In the genomic region with DNA sequence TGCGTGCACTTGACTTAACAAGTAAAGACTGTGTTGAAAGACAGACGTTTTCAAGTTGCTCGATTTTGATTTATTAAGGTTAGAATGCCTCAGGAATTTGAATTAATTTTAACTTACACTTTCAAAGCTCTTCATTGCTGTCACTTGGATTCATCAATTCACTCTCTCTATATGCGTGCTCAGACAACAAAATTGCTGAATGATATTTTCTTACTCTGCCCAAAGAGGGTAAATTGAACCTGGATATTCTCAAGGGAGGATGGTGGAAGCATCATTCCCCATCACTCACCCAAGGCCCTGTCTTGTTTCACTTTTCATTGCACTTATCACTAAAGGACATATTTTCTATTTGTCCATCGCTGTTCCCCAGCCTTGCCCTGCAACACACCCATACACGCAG, we compare ENCODE assay signal across 40 cellular contexts.
"Had no signal": no experiment of that assay in that cellular context is flagged by ENCODE, and none has a peak within 500 bp of the region (broad histone marks: within the 10 kb centered on the region; RNA-seq: fewer than 3 reads in every experiment).

No MANE protein-coding gene starts in this region.

- H3K4me3 Mint-ChIP-seq: activated naive CD4-positive, alpha-beta T cell treated with anti-CD3 and anti-CD28 coated beads for 36 hours; activated naive CD4-positive, alpha-beta T cell treated with anti-CD3 and anti-CD28 coated beads, Interleukin-2, amount 10 ng/mL, durations not matched to agents 7 days and 5 days; activated naive CD4-positive, alpha-beta T cell treated with anti-CD3 and anti-CD28 coated beads, Interleukin-2, amount 50 U/mL, for 24 hours; activated naive CD8-positive, alpha-beta T cell; activated naive CD8-positive, alpha-beta T cell treated with anti-CD3 and anti-CD28 coated beads for 36 hours; activated naive CD8-positive, alpha-beta T cell treated with anti-CD3 and anti-CD28 coated beads, Interleukin-2, amount 10 ng/mL, durations not matched to agents 7 days and 5 days; activated naive CD8-positive, alpha-beta T cell treated with anti-CD3 and anti-CD28 coated beads, Interleukin-2, amount 50 U/mL, for 24 hours; activated T-cell treated with anti-CD3 and anti-CD28 coated beads, Interleukin-2, amount 50 U/mL, for 24 hours; activated T-cell treated with anti-CD3 and anti-CD28 coated beads, Interleukin-2, amount 50 U/mL, for 4 hours; activated T-cell treated with anti-CD3 and anti-CD28 coated beads, Interleukin-2, amount 50 U/mL, for 72 hours; activated T-helper 1 cell treated with anti-CD3 and anti-CD28 coated beads, Interleukin-12 subunit alpha, Interleukin-12 subunit beta, Interleukin-2, Interleukin-4 antibody, amounts not matched to agents 30 ng/mL and 10 ng/mL and 1 ng/mL, durations not matched to agents 14 hours and 24 hours and 36 hours; activated T-helper 17 cell treated with anti-CD3 and anti-CD28 coated beads, Interleukin-2, amount 50 U/mL, for 72 hours; brain; central memory CD8-positive, alpha-beta T cell had no signal

- H3K27me3 ChIP-seq: adrenal gland, ascending aorta, body of pancreas, brain microvascular endothelial cell, breast epithelium, cardiac muscle cell had no signal

- H3K4me1 Mint-ChIP-seq: activated naive CD4-positive, alpha-beta T cell treated with anti-CD3 and anti-CD28 coated beads, Interleukin-2, amount 10 ng/mL, durations not matched to agents 7 days and 5 days; activated naive CD4-positive, alpha-beta T cell treated with anti-CD3 and anti-CD28 coated beads, Interleukin-2, amount 50 U/mL, for 24 hours; activated naive CD8-positive, alpha-beta T cell treated with anti-CD3 and anti-CD28 coated beads for 36 hours; activated naive CD8-positive, alpha-beta T cell treated with anti-CD3 and anti-CD28 coated beads, Interleukin-2, amount 10 ng/mL, durations not matched to agents 7 days and 5 days; activated naive CD8-positive, alpha-beta T cell treated with anti-CD3 and anti-CD28 coated beads, Interleukin-2, amount 50 U/mL, for 24 hours; activated T-helper 17 cell treated with anti-CD3 and anti-CD28 coated beads, Interleukin-2, amount 50 U/mL, for 72 hours; brain; central memory CD8-positive, alpha-beta T cell had no signal

- H3K27me3 Mint-ChIP-seq: activated naive CD4-positive, alpha-beta T cell treated with anti-CD3 and anti-CD28 coated beads, Interleukin-2, amount 10 ng/mL, durations not matched to agents 7 days and 5 days; activated naive CD4-positive, alpha-beta T cell treated with anti-CD3 and anti-CD28 coated beads, Interleukin-2, amount 50 U/mL, for 24 hours; activated naive CD8-positive, alpha-beta T cell; activated naive CD8-positive, alpha-beta T cell treated with anti-CD3 and anti-CD28 coated beads for 36 hours; activated naive CD8-positive, alpha-beta T cell treated with anti-CD3 and anti-CD28 coated beads, Interleukin-2, amount 50 U/mL, for 24 hours; activated T-cell treated with anti-CD3 and anti-CD28 coated beads, Interleukin-2, amount 50 U/mL, for 24 hours had no signal

- H3K36me3 Mint-ChIP-seq: activated naive CD4-positive, alpha-beta T cell treated with anti-CD3 and anti-CD28 coated beads, Interleukin-2, amount 10 ng/mL, durations not matched to agents 7 days and 5 days; activated naive CD4-positive, alpha-beta T cell treated with anti-CD3 and anti-CD28 coated beads, Interleukin-2, amount 50 U/mL, for 24 hours; activated naive CD4-positive, alpha-beta T cell treated with anti-CD3 and anti-CD28 coated beads, Interleukin-2, amount 50 U/mL, for 72 hours; activated naive CD8-positive, alpha-beta T cell; activated naive CD8-positive, alpha-beta T cell treated with anti-CD3 and anti-CD28 coated beads for 36 hours; activated naive CD8-positive, alpha-beta T cell treated with anti-CD3 and anti-CD28 coated beads, Interleukin-2, amount 10 ng/mL, durations not matched to agents 7 days and 5 days; brain had no signal

- H3K9me3 Mint-ChIP-seq: activated naive CD4-positive, alpha-beta T cell treated with anti-CD3 and anti-CD28 coated beads for 36 hours; activated naive CD4-positive, alpha-beta T cell treated with anti-CD3 and anti-CD28 coated beads, Interleukin-2, amount 10 ng/mL, durations not matched to agents 7 days and 5 days; activated naive CD4-positive, alpha-beta T cell treated with anti-CD3 and anti-CD28 coated beads, Interleukin-2, amount 50 U/mL, for 24 hours; activated naive CD4-positive, alpha-beta T cell treated with anti-CD3 and anti-CD28 coated beads, Interleukin-2, amount 50 U/mL, for 72 hours; activated naive CD8-positive, alpha-beta T cell treated with anti-CD3 and anti-CD28 coated beads for 36 hours; activated naive CD8-positive, alpha-beta T cell treated with anti-CD3 and anti-CD28 coated beads, Interleukin-2, amount 10 ng/mL, durations not matched to agents 7 days and 5 days; activated naive CD8-positive, alpha-beta T cell treated with anti-CD3 and anti-CD28 coated beads, Interleukin-2, amount 50 U/mL, for 24 hours; activated T-cell treated with anti-CD3 and anti-CD28 coated beads, Interleukin-2, amount 50 U/mL, for 24 hours; activated T-cell treated with anti-CD3 and anti-CD28 coated beads, Interleukin-2, amount 50 U/mL, for 4 hours; activated T-cell treated with anti-CD3 and anti-CD28 coated beads, Interleukin-2, amount 50 U/mL, for 72 hours; activated T-helper 1 cell treated with anti-CD3 and anti-CD28 coated beads, Interleukin-12 subunit alpha, Interleukin-12 subunit beta, Interleukin-2, Interleukin-4 antibody, amounts not matched to agents 30 ng/mL and 10 ng/mL and 1 ng/mL, durations not matched to agents 14 hours and 24 hours and 36 hours; activated T-helper 17 cell treated with anti-CD3 and anti-CD28 coated beads, Interleukin-2, amount 50 U/mL, for 72 hours; activated T-helper 2 cell treated with anti-CD3 and anti-CD28 coated beads, Interferon-gamma antibody, Interleukin-2, Interleukin-4, amounts not matched to agents 10 μg/mL and 5 μg/mL and 100 μg/mL, durations not matched to agents 14 hours and 24 hours and 36 hours; brain; central memory CD8-positive, alpha-beta T cell had no signal

- H3K27ac ChIP-seq: adrenal gland, ascending aorta, body of pancreas, brain microvascular endothelial cell, breast epithelium, cardiac muscle cell had no signal

- H3K9me3 ChIP-seq: adrenal gland, ascending aorta, body of pancreas, breast epithelium had no signal

- H3K36me3 ChIP-seq: adrenal gland, ascending aorta, brain microvascular endothelial cell, breast epithelium, cardiac muscle cell had no signal

- H3K27ac Mint-ChIP-seq: activated naive CD4-positive, alpha-beta T cell treated with anti-CD3 and anti-CD28 coated beads for 36 hours; activated naive CD4-positive, alpha-beta T cell treated with anti-CD3 and anti-CD28 coated beads, Interleukin-2, amount 10 ng/mL, durations not matched to agents 7 days and 5 days; activated naive CD4-positive, alpha-beta T cell treated with anti-CD3 and anti-CD28 coated beads, Interleukin-2, amount 50 U/mL, for 24 hours; activated naive CD4-positive, alpha-beta T cell treated with anti-CD3 and anti-CD28 coated beads, Interleukin-2, amount 50 U/mL, for 72 hours; activated naive CD8-positive, alpha-beta T cell; activated naive CD8-positive, alpha-beta T cell treated with anti-CD3 and anti-CD28 coated beads for 36 hours; activated naive CD8-positive, alpha-beta T cell treated with anti-CD3 and anti-CD28 coated beads, Interleukin-2, amount 10 ng/mL, durations not matched to agents 7 days and 5 days; activated naive CD8-positive, alpha-beta T cell treated with anti-CD3 and anti-CD28 coated beads, Interleukin-2, amount 50 U/mL, for 24 hours; activated T-cell treated with anti-CD3 and anti-CD28 coated beads, Interleukin-2, amount 50 U/mL, for 24 hours; activated T-cell treated with anti-CD3 and anti-CD28 coated beads, Interleukin-2, amount 50 U/mL, for 72 hours; activated T-helper 1 cell treated with anti-CD3 and anti-CD28 coated beads, Interleukin-12 subunit alpha, Interleukin-12 subunit beta, Interleukin-2, Interleukin-4 antibody, amounts not matched to agents 30 ng/mL and 10 ng/mL and 1 ng/mL, durations not matched to agents 14 hours and 24 hours and 36 hours; activated T-helper 17 cell treated with anti-CD3 and anti-CD28 coated beads, Interleukin-2, amount 50 U/mL, for 72 hours; activated T-helper 2 cell treated with anti-CD3 and anti-CD28 coated beads, Interferon-gamma antibody, Interleukin-2, Interleukin-4, amounts not matched to agents 10 μg/mL and 5 μg/mL and 100 μg/mL, durations not matched to agents 14 hours and 24 hours and 36 hours; brain had no signal

- FAIRE-seq: astrocyte, bronchial epithelial cell had no signal

- H3K4me1 ChIP-seq: adrenal gland, ascending aorta, body of pancreas, breast epithelium had no signal

- H3K4me3 ChIP-seq: adrenal gland, ascending aorta, body of pancreas, breast epithelium, cardiac muscle cell had no signal

- DNase-seq: activated effector memory CD4-positive, alpha-beta T cell treated with anti-CD3 and anti-CD28 coated beads, Interleukin-2, amount 50 U/mL, for 16 hours; activated effector memory CD4-positive, alpha-beta T cell treated with Interleukin-2 at 50 U/mL for 16 hours; activated gamma-delta T cell; activated gamma-delta T cell treated with Interleukin-2 at 50 U/mL for 16 hours; activated naive CD4-positive, alpha-beta T cell; activated naive CD4-positive, alpha-beta T cell treated with anti-CD3 and anti-CD28 coated beads for 36 hours; activated naive CD4-positive, alpha-beta T cell treated with anti-CD3 and anti-CD28 coated beads, Interleukin-2, amount 10 ng/mL, durations not matched to agents 7 days and 5 days; activated naive CD4-positive, alpha-beta T cell treated with anti-CD3 and anti-CD28 coated beads, Interleukin-2, amount 50 U/mL, for 16 hours; activated naive CD4-positive, alpha-beta T cell treated with Interleukin-2 at 50 U/mL for 16 hours; activated naive CD8-positive, alpha-beta T cell treated with anti-CD3 and anti-CD28 coated beads for 36 hours; activated naive CD8-positive, alpha-beta T cell treated with anti-CD3 and anti-CD28 coated beads, Interleukin-2, amount 10 ng/mL, durations not matched to agents 7 days and 5 days; activated naive CD8-positive, alpha-beta T cell treated with anti-CD3 and anti-CD28 coated beads, Interleukin-2, amount 50 U/mL, for 24 hours; activated T-cell treated with anti-CD3 and anti-CD28 coated beads, Interleukin-2, amount 50 U/mL, for 1 hour; activated T-cell treated with anti-CD3 and anti-CD28 coated beads, Interleukin-2, amount 50 U/mL, for 24 hours; activated T-cell treated with anti-CD3 and anti-CD28 coated beads, Interleukin-2, amount 50 U/mL, for 4 hours; activated T-cell treated with anti-CD3 and anti-CD28 coated beads, Interleukin-2, amount 50 U/mL, for 48 hours; activated T-cell treated with anti-CD3 and anti-CD28 coated beads, Interleukin-2, amount 50 U/mL, for 72 hours; adrenal gland; amniotic stem cell; amygdala; anterior cingulate cortex; aorta; body of pancreas; brain microvascular endothelial cell; caudate nucleus; central memory CD4-positive, alpha-beta T cell; cerebellar nuclear complex had no signal
